ENCODE assay signal across 8 cellular contexts in the genomic region with DNA sequence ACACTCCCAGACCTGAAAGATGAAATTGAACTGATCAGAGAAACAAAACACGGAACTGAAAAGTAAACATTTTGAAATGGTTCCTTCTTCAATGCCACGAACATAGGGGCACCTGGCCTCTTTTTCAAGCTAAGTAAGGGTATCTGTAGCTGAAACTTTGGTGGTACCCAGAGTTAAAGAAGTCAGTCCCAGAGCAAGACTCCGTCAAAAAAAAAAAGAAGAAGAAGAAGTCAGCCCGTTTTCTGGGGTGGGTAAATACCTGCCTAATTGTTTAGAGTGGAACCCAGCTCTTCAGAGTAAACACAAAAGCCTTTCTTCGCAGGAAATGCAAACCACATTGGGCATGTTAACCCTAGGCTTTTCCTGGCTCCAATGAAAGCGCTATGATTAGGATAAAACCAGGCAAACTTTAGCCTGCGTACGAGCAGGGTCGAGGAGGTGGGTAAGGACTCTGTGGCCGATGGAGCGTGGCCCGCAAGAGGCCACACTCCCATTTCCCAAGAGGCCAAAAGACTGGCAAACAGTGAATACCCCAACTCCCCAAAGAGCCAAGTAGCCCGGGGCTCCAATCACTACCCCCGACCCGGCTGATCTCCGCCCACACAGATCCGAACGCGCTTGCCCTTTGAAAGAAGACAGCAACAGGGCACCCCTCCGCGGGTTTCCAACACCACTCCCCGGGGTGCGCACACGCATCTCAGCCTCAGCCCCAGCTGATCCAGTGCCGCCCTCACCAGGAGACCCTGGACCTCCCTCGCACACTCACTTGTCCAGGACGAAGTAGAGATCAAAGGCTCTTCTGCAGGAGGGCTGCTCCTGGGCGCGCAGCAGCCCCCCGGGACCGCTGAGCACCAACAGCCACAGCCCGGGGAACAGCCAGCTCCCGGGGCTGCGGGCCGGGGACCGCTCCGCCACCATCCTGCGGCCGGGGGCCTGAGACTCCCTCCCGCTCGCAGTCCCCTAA. TPM values are rescaled to one million over a fixed set of nuclear protein-coding genes. Genes with fewer than 3 reads are reported as not detected.
A peak's percentile ranks its signal among the peaks of the same experiment; 100 is the strongest.
DNase-seq lines count a peak whose midpoint lies in the region; ATAC-seq and TF ChIP-seq lines count a peak whose summit lies in the region.

No MANE protein-coding gene starts in this region.

- peak overlapping the region; percentile 75 to 97 (median 86) for H3K4me2 ChIP-seq in BLaER1 treated with 17β-estradiol and CSF1 and Interleukin-3, amounts not matched to agents 10 nM and 100 nM

- peak overlapping the region; percentile 73 to 97 (median 88) for H3K4me3 ChIP-seq in BLaER1 treated with 17β-estradiol and CSF1 and Interleukin-3, amounts not matched to agents 10 nM and 100 nM
- peak overlapping the region; percentile 76 to 95 (median 87) for H3K4me3 ChIP-seq in sigmoid colon

- no peak for TF ChIP-seq POLR2A in sigmoid colon (IDR thresholded peaks at IDR 0.05)

- H3K9ac ChIP-seq in BLaER1 treated with 17β-estradiol and CSF1 and Interleukin-3, amounts not matched to agents 10 nM and 100 nM, result peak overlapping the region; percentile 84 to 98 (median 90)

- H3K27ac Mint-ChIP-seq in activated naive CD8-positive, alpha-beta T cell treated with anti-CD3 and anti-CD28 coated beads for 36 hours, result peak overlapping the region; percentile 80

- H3K4me3 Mint-ChIP-seq in activated naive CD8-positive, alpha-beta T cell treated with anti-CD3 and anti-CD28 coated beads for 36 hours, result peak overlapping the region; percentile 90

- peaks cover 0 to 29% (median 0%) of the 10 kb centered on the region in 11 experiments; a peak in 5 of 22 replicates for H4K20me1 ChIP-seq in BLaER1 treated with 17β-estradiol and CSF1 and Interleukin-3, amounts not matched to agents 10 nM and 100 nM

- H3K27me3 Mint-ChIP-seq in activated naive CD8-positive, alpha-beta T cell treated with anti-CD3 and anti-CD28 coated beads for 36 hours, result no peaks in the 10 kb centered on the region

- peaks cover 28 to 76% (median 39%) of the 10 kb centered on the region in 10 experiments for H3K4me1 ChIP-seq in BLaER1 treated with 17β-estradiol and CSF1 and Interleukin-3, amounts not matched to agents 10 nM and 100 nM
- peaks cover 0 to 59% (median 48%) of the 10 kb centered on the region in 4 donors for H3K4me1 ChIP-seq in sigmoid colon

- TF ChIP-seq CTCF in sigmoid colon (IDR thresholded peaks at IDR 0.05), result no peak

- peak; percentile 67 for DNase-seq in SK-N-DZ (ENCODE audit: low spot score)
- peak; percentile 47 for DNase-seq in activated naive CD8-positive, alpha-beta T cell treated with anti-CD3 and anti-CD28 coated beads for 36 hours
- peak; percentile 64 for DNase-seq in left ventricle myocardium superior
- peak; percentile 78 for DNase-seq in sigmoid colon
- DNase-seq in NCI-H2029 (lab: John Stamatoyannopoulos, UW), result no peak

- H3K27ac ChIP-seq in BLaER1 treated with 17β-estradiol and CSF1 and Interleukin-3, amounts not matched to agents 10 nM and 100 nM, result peak overlapping the region; percentile 80 to 94 (median 91)
- peak overlapping the region; percentile 94 to 97 (median 95) for H3K27ac ChIP-seq in sigmoid colon

- H3K36me3 Mint-ChIP-seq in activated naive CD8-positive, alpha-beta T cell treated with anti-CD3 and anti-CD28 coated beads for 36 hours, result peaks cover 14% of the 10 kb centered on the region

- intact Hi-C loops in left ventricle myocardium superior (cut with micrococcal nuclease), result no loop called here
- intact Hi-C loops in sigmoid colon (cut with DNase I), result loop anchor here (1.0 to 5.0 kb wide), 7 partner anchors 55 to 1120 kb away; no protein-coding TSS in a partner anchor

- 2% methylated on average over 41 of the region's 41 CpGs for WGBS in sigmoid colon, 2 donors

- no peak for TF ChIP-seq EP300 in sigmoid colon (IDR thresholded peaks at IDR 0.05)

- peaks cover 0 to 39% (median 32%) of the 10 kb centered on the region in 11 experiments; a peak in 17 of 22 replicates for H3K36me3 ChIP-seq in BLaER1 treated with 17β-estradiol and CSF1 and Interleukin-3, amounts not matched to agents 10 nM and 100 nM
- peaks cover 6 to 27% (median 11%) of the 10 kb centered on the region in 4 donors for H3K36me3 ChIP-seq in sigmoid colon

- peak; percentile 33 for ATAC-seq in GM19395 (IDR thresholded peaks at IDR 0.05; ENCODE audit: unreplicated experiment)
- ATAC-seq in HG03457 (IDR thresholded peaks at IDR 0.05; ENCODE audit: unreplicated experiment), result peak; percentile 30
- peak; percentile 54 for ATAC-seq in left ventricle myocardium superior

- H3K4me1 Mint-ChIP-seq in activated naive CD8-positive, alpha-beta T cell treated with anti-CD3 and anti-CD28 coated beads for 36 hours, result peaks cover 63% of the 10 kb centered on the region

- H3K9me3 Mint-ChIP-seq in activated naive CD8-positive, alpha-beta T cell treated with anti-CD3 and anti-CD28 coated beads for 36 hours, result no peaks in the 10 kb centered on the region

- no peaks in the 10 kb centered on the region; a peak in 1 of 22 replicates for H3K27me3 ChIP-seq in BLaER1 treated with 17β-estradiol and CSF1 and Interleukin-3, amounts not matched to agents 10 nM and 100 nM
- H3K27me3 ChIP-seq in sigmoid colon, result no peaks in the 10 kb centered on the region

- H3K9me3 ChIP-seq in BLaER1 treated with 17β-estradiol and CSF1 and Interleukin-3, amounts not matched to agents 10 nM and 100 nM (replicated peaks in 1 of 11), result no peaks in the 10 kb centered on the region
- no peaks in the 10 kb centered on the region for H3K9me3 ChIP-seq in sigmoid colon

RNA-seq across cellular contexts. Expression of gene ANTXR2, which starts 1.1 kb away (rescaled TPM):
- polyA plus RNA-seq in SK-N-DZ (2014; cell fraction: cytosol; rRNA removed), result 41.0 and 45.3 TPM in 2 replicates
- 11.3 and 18.4 TPM in 2 replicates for polyA plus RNA-seq in SK-N-DZ (2014; cell fraction: nucleus; rRNA removed)
- 1 to 10 TPM; 1.5 to 2.0 TPM for total RNA-seq in activated naive CD8-positive, alpha-beta T cell treated with anti-CD3 and anti-CD28 coated beads for 36 hours
- total RNA-seq in left ventricle myocardium superior (48.9 TPM), sigmoid colon (100 to 1,000 TPM; 170 to 237 (median 212) TPM)
- polyA plus RNA-seq in sigmoid colon, result 10 to 100 TPM; 11.4 to 28.5 (median 13.4) TPM

Comparison
In these comparisons a context has a peak if more than half of its experiments do, and no peak if none do; other contexts are left out.
1. RNA of gene ANTXR2, which starts 1.1 kb away (total RNA-seq): 170 to 237 TPM in sigmoid colon and 48.9 TPM in left ventricle myocardium superior (single experiment); 1.5 to 2.0 TPM in activated naive CD8-positive, alpha-beta T cell treated with anti-CD3 and anti-CD28 coated beads for 36 hours; every median in the first group is over 10 times any median in the second.
2. Peak in every context shown above with its lines, with median percentiles within 50 percentile points of each other: ATAC-seq.